ENCODE assay signal across 1 cellular context in the genomic region with DNA sequence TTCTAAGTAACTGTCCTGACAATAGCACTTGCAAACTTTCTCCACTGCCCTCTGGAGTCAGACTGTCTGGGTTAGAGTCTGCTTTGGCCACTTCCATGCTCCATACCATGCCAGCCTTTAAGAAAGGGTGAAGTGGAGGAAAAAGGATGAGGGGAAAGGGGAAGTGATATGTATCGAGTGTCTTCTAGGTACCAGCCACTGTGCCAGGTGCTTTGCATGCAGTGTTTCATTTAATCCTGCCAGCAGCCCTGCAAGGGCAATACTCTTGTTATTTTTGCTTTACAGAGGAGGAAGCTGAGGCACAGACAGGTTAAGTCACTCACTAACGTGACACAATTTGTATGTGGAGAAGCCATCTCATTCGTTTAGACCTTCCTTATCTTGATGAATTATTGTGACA.
TF ChIP-seq lines count a peak whose summit lies in the region.

No MANE protein-coding gene starts in this region.

TF ChIP-seq in GM12878, 131 proteins besides CTCF, POLR2A, EP300 and RAD21 (continued from another document):
- TF ChIP-seq, protein P1, sequence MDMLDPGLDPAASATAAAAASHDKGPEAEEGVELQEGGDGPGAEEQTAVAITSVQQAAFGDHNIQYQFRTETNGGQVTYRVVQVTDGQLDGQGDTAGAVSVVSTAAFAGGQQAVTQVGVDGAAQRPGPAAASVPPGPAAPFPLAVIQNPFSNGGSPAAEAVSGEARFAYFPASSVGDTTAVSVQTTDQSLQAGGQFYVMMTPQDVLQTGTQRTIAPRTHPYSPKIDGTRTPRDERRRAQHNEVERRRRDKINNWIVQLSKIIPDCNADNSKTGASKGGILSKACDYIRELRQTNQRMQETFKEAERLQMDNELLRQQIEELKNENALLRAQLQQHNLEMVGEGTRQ (IDR thresholded peaks at IDR 0.05; ENCODE audit: borderline replicate concordance, low read depth, low read length), result no peak
- no peak for TF ChIP-seq TCF12 (IDR thresholded peaks at IDR 0.05; ENCODE audit: low read depth, low read length)
- TF ChIP-seq STAT3 (IDR thresholded peaks at IDR 0.05; ENCODE audit: low read depth, low read length), result no peak
- TF ChIP-seq, protein P2, sequence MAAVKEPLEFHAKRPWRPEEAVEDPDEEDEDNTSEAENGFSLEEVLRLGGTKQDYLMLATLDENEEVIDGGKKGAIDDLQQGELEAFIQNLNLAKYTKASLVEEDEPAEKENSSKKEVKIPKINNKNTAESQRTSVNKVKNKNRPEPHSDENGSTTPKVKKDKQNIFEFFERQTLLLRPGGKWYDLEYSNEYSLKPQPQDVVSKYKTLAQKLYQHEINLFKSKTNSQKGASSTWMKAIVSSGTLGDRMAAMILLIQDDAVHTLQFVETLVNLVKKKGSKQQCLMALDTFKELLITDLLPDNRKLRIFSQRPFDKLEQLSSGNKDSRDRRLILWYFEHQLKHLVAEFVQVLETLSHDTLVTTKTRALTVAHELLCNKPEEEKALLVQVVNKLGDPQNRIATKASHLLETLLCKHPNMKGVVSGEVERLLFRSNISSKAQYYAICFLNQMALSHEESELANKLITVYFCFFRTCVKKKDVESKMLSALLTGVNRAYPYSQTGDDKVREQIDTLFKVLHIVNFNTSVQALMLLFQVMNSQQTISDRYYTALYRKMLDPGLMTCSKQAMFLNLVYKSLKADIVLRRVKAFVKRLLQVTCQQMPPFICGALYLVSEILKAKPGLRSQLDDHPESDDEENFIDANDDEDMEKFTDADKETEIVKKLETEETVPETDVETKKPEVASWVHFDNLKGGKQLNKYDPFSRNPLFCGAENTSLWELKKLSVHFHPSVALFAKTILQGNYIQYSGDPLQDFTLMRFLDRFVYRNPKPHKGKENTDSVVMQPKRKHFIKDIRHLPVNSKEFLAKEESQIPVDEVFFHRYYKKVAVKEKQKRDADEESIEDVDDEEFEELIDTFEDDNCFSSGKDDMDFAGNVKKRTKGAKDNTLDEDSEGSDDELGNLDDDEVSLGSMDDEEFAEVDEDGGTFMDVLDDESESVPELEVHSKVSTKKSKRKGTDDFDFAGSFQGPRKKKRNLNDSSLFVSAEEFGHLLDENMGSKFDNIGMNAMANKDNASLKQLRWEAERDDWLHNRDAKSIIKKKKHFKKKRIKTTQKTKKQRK (IDR thresholded peaks at IDR 0.05; ENCODE audit: low read depth, low read length), result no peak
- TF ChIP-seq, protein P3, sequence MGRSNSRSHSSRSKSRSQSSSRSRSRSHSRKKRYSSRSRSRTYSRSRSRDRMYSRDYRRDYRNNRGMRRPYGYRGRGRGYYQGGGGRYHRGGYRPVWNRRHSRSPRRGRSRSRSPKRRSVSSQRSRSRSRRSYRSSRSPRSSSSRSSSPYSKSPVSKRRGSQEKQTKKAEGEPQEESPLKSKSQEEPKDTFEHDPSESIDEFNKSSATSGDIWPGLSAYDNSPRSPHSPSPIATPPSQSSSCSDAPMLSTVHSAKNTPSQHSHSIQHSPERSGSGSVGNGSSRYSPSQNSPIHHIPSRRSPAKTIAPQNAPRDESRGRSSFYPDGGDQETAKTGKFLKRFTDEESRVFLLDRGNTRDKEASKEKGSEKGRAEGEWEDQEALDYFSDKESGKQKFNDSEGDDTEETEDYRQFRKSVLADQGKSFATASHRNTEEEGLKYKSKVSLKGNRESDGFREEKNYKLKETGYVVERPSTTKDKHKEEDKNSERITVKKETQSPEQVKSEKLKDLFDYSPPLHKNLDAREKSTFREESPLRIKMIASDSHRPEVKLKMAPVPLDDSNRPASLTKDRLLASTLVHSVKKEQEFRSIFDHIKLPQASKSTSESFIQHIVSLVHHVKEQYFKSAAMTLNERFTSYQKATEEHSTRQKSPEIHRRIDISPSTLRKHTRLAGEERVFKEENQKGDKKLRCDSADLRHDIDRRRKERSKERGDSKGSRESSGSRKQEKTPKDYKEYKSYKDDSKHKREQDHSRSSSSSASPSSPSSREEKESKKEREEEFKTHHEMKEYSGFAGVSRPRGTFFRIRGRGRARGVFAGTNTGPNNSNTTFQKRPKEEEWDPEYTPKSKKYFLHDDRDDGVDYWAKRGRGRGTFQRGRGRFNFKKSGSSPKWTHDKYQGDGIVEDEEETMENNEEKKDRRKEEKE (IDR thresholded peaks at IDR 0.05), result no peak
- TF ChIP-seq, protein P4, sequence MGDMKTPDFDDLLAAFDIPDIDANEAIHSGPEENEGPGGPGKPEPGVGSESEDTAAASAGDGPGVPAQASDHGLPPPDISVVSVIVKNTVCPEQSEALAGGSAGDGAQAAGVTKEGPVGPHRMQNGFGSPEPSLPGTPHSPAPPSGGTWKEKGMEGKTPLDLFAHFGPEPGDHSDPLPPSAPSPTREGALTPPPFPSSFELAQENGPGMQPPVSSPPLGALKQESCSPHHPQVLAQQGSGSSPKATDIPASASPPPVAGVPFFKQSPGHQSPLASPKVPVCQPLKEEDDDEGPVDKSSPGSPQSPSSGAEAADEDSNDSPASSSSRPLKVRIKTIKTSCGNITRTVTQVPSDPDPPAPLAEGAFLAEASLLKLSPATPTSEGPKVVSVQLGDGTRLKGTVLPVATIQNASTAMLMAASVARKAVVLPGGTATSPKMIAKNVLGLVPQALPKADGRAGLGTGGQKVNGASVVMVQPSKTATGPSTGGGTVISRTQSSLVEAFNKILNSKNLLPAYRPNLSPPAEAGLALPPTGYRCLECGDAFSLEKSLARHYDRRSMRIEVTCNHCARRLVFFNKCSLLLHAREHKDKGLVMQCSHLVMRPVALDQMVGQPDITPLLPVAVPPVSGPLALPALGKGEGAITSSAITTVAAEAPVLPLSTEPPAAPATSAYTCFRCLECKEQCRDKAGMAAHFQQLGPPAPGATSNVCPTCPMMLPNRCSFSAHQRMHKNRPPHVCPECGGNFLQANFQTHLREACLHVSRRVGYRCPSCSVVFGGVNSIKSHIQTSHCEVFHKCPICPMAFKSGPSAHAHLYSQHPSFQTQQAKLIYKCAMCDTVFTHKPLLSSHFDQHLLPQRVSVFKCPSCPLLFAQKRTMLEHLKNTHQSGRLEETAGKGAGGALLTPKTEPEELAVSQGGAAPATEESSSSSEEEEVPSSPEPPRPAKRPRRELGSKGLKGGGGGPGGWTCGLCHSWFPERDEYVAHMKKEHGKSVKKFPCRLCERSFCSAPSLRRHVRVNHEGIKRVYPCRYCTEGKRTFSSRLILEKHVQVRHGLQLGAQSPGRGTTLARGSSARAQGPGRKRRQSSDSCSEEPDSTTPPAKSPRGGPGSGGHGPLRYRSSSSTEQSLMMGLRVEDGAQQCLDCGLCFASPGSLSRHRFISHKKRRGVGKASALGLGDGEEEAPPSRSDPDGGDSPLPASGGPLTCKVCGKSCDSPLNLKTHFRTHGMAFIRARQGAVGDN (IDR thresholded peaks at IDR 0.05), result no peak
- TF ChIP-seq RBBP5 (conservative IDR thresholded peaks at IDR 0.05), result no peak
